Comparison of ENCODE assay signal across 8 cellular contexts in the genomic region with DNA sequence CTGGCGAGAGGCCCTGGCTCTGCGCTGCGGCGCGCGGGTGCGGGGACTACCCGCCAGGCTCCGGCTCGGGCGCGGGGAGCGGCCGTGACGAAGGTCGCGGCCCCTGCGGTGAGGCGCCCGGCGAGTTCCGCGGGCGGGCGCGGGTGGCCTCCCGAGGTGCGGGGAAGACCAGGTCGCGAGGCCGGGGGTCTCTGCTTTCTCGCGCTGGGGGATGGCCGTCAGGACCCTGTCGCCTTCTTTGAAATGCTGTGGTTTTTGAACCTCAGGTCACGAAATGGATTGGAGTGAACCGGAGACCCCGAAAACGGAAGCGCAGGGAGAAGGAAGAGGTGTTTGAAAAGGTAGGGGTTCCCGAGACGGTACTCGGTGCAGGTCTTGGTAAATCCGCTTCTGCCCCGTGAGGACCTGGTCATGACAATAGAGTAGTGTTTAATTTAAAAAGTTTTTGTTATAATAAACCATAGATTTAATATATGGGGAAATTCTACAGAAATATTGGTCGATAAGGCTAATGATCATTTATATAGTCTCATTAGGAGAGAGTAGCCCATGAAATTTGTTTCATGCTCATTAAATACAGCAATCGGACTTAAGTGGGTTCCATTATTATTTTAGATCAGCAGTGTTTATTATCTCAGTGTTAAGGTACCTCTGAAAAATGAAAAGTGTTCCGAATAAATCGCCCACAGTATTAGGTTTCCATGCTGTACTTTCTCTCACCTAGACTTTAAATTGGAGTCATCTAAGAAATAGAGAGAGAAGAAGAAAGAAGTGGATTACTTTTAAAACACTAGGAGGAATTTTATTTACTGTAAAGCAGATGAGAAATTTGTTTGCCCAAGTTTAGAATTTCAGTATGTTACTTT.
DNase-seq lines count a peak whose midpoint lies in the region; ATAC-seq and TF ChIP-seq lines count a peak whose summit lies in the region.

No MANE protein-coding gene starts in this region.

- H3K9me3 ChIP-seq in adipocyte (ENCODE audit: control insufficient read depth, low read length) (no peaks in the 10 kb centered on the region), testis (no peaks in the 10 kb centered on the region)

- TF ChIP-seq CTCF in testis (IDR thresholded peaks at IDR 0.05), result no peak

- H3K27me3 ChIP-seq in adipocyte (replicated peaks; ENCODE audit: control insufficient read depth, insufficient read depth, low read length), result no peaks in the 10 kb centered on the region
- no peaks in the 10 kb centered on the region for H3K27me3 ChIP-seq in testis

- H3K27ac ChIP-seq in testis, result peak overlapping the region; percentile 93 to 97

- 2 to 4% methylated on average over 21 to 49 of the region's 49 CpGs for WGBS in testis, 2 donors

- no peak for TF ChIP-seq POLR2A in testis (IDR thresholded peaks at IDR 0.05)

- H3K9ac ChIP-seq in adipocyte (ENCODE audit: low read length), result peak overlapping the region; percentile 92

- H3K4me1 ChIP-seq in adipocyte (ENCODE audit: control insufficient read depth, insufficient read depth, low read length) (peaks cover 15% of the 10 kb centered on the region), testis (peaks cover 5% of the 10 kb centered on the region)

- ATAC-seq in HG02981 (IDR thresholded peaks at IDR 0.05; ENCODE audit: unreplicated experiment), result peak; percentile 35
- no peak for ATAC-seq in HG02938 (IDR thresholded peaks at IDR 0.05; ENCODE audit: unreplicated experiment)
- no peak for ATAC-seq in GM21515 (IDR thresholded peaks at IDR 0.05; ENCODE audit: unreplicated experiment)
- ATAC-seq in HG03378 (IDR thresholded peaks at IDR 0.05; ENCODE audit: unreplicated experiment), result no peak

- intact Hi-C loops in testis (cut with DNase I; ENCODE audit: low total_unique reads), result no loop called here

- in situ Hi-C loops in G401 (cut with HindIII; ENCODE audit: low sequenced_read_pairs), result no loop called here

- DNase-seq in G401 (ENCODE audit: low spot score), result peak; percentile 52
- peak; percentile 38 for DNase-seq in adipocyte (ENCODE audit: low read depth)
- peak; percentile 31 for DNase-seq in kidney glomerular epithelial cell (lab: John Stamatoyannopoulos, UW)
- peak; percentile 34 for DNase-seq in testis

- H3K4me3 ChIP-seq in adipocyte (ENCODE audit: low read length), result peak overlapping the region; percentile 87
- H3K4me3 ChIP-seq in testis, result peak overlapping the region; percentile 74 to 75

- H3K36me3 ChIP-seq in adipocyte (ENCODE audit: control insufficient read depth, insufficient read depth, low read length, severe bottlenecking) (peaks cover 17% of the 10 kb centered on the region), testis (ENCODE audit: low read depth, missing control alignments) (no peaks in the 10 kb centered on the region)
